Comparison of ENCODE assay signal across 11 cellular contexts in genomic region chr3:130905551-130905950, GRCh38. TPM values are rescaled to one million over a fixed set of nuclear protein-coding genes. Genes with fewer than 3 reads are reported as not detected.
DNase-seq lines count a peak whose midpoint lies in the region; ATAC-seq, FAIRE-seq and TF ChIP-seq lines count a peak whose summit lies in the region.
"Had no signal": no experiment of that assay in that cellular context is flagged by ENCODE, and none has a peak within 500 bp of the region (broad histone marks: within the 10 kb centered on the region; RNA-seq: fewer than 3 reads in every experiment).

No MANE protein-coding gene starts in this region.

- H2BK120ac ChIP-seq in mesendoderm (ENCODE audit: low read depth, low read length) = no peak overlapping the region

- H3K4me3 Mint-ChIP-seq in osteocyte (ENCODE audit: unreplicated experiment) = no peak overlapping the region

- no peaks in the 10 kb centered on the region for H3K9me3 Mint-ChIP-seq in osteocyte (ENCODE audit: unreplicated experiment)

- H3K27ac ChIP-seq in KMS-11 = no peak overlapping the region
- no peak overlapping the region for H3K27ac ChIP-seq in mesendoderm (ENCODE audit: low read depth, low read length)
- H3K27ac ChIP-seq: C4-2B had no signal

- H3K18ac ChIP-seq in mesendoderm (ENCODE audit: low read length) = no peak overlapping the region

- H2BK5ac ChIP-seq in mesendoderm (ENCODE audit: low read length) = no peak overlapping the region

- no peak overlapping the region for H2BK15ac ChIP-seq in mesendoderm (replicated peaks; ENCODE audit: low read depth)

- H3K4me1 Mint-ChIP-seq in osteocyte (ENCODE audit: unreplicated experiment) = peaks cover 40% of the 10 kb centered on the region

- no peak overlapping the region for H2AFZ ChIP-seq in KMS-11 (ENCODE audit: low read depth)

- H3K79me2 ChIP-seq in KMS-11 (ENCODE audit: insufficient read depth, low read depth) (peaks cover 95% of the 10 kb centered on the region), mesendoderm (ENCODE audit: control insufficient read depth, insufficient read depth, low read length) (peaks cover 53% of the 10 kb centered on the region)

- no peak for FAIRE-seq in bronchial epithelial cell (lab: Jason Lieb, UNC)

- H3K79me1 ChIP-seq in mesendoderm (ENCODE audit: low read length) = peaks cover 12% of the 10 kb centered on the region

- no peak overlapping the region for H3K9ac ChIP-seq in KMS-11
- H3K9ac ChIP-seq in mesendoderm (ENCODE audit: low read length) = no peak overlapping the region

- H3K4me1 ChIP-seq in KMS-11 (ENCODE audit: low read depth, poor library complexity, severe bottlenecking) = peaks cover 70% of the 10 kb centered on the region
- peaks cover 2% of the 10 kb centered on the region for H3K4me1 ChIP-seq in mesendoderm (ENCODE audit: control insufficient read depth, low read depth, low read length)

- H4K20me1 ChIP-seq in KMS-11 (ENCODE audit: insufficient read depth) = peaks cover 84% of the 10 kb centered on the region

- no peak overlapping the region for H4K8ac ChIP-seq in mesendoderm (ENCODE audit: low read depth, low read length)

- H3K23ac ChIP-seq in mesendoderm (ENCODE audit: low read length) = no peak overlapping the region

- ATAC-seq in HG03571 (IDR thresholded peaks at IDR 0.05; ENCODE audit: unreplicated experiment) (no peak), GM21529 (IDR thresholded peaks at IDR 0.05; ENCODE audit: unreplicated experiment) (no peak)

- no CpG with 5 or more reads among the region's 1 CpG for WGBS in mesendoderm (ENCODE audit: extremely low coverage, insufficient coverage, low lambda C conversion rate)

- H3K4me3 ChIP-seq in KMS-11 (IDR thresholded peaks at IDR 0.05; ENCODE audit: insufficient read depth, low read depth, low read length) (no peak overlapping the region), bronchial epithelial cell (ENCODE audit: low read depth, low read length) (no peak overlapping the region), mesendoderm (ENCODE audit: low read length) (no peak overlapping the region)

- no peak overlapping the region for H4K5ac ChIP-seq in mesendoderm (ENCODE audit: low read length)

- H3K56ac ChIP-seq in mesendoderm (ENCODE audit: low read length) = no peak overlapping the region

- H3K4me2 ChIP-seq in KMS-11 (peak overlapping the region; percentile 29; the same call in 1 of the 2 replicates), mesendoderm (ENCODE audit: low read length) (no peak overlapping the region)

- no peaks in the 10 kb centered on the region for H3K36me3 Mint-ChIP-seq in osteocyte (ENCODE audit: unreplicated experiment)

- H2AK5ac ChIP-seq in mesendoderm (ENCODE audit: low read length) = no peak overlapping the region

- peak overlapping the region; percentile 58 for H3K27ac Mint-ChIP-seq in osteocyte (ENCODE audit: unreplicated experiment)

- DNase-seq in NCI-H2107 treated with DMSO at 0.1 percent for 48 hours (lab: John Stamatoyannopoulos, UW; ENCODE audit: unreplicated experiment) = peak; percentile 17
- no peak for DNase-seq in NCI-H2107 (lab: John Stamatoyannopoulos, UW)
- peak; percentile 55 for DNase-seq in bronchial epithelial cell (ENCODE audit: low read depth)
- no peak for DNase-seq in osteocyte (ENCODE audit: extremely low spot score, unreplicated experiment)
- DNase-seq in mesendoderm = no peak
- DNase-seq: activated naive CD4-positive, alpha-beta T cell treated with anti-CD3 and anti-CD28 coated beads, Interleukin-2, amount 50 U/mL, for 16 hours; hypothalamus had no signal

- no peak overlapping the region for H3K4ac ChIP-seq in mesendoderm (ENCODE audit: low read depth, low read length)

- H3K27me3 ChIP-seq in KMS-11 (ENCODE audit: insufficient read depth, low read depth) = no peaks in the 10 kb centered on the region
- no peaks in the 10 kb centered on the region for H3K27me3 ChIP-seq in bronchial epithelial cell (ENCODE audit: control insufficient read depth, insufficient read depth, low read length)
- no peaks in the 10 kb centered on the region for H3K27me3 ChIP-seq in mesendoderm (ENCODE audit: insufficient read depth, low read length, poor library complexity)

- H3K36me3 ChIP-seq in KMS-11 (ENCODE audit: insufficient read depth) (no peaks in the 10 kb centered on the region), bronchial epithelial cell (ENCODE audit: control insufficient read depth, insufficient read depth, low read length) (no peaks in the 10 kb centered on the region), mesendoderm (ENCODE audit: control insufficient read depth, insufficient read depth, low read length) (no peaks in the 10 kb centered on the region)

- TF ChIP-seq CTCF in KMS-11 (conservative IDR thresholded peaks at IDR 0.05; ENCODE audit: low read depth, low read length) (no peak), bronchial epithelial cell (IDR thresholded peaks at IDR 0.05; ENCODE audit: insufficient read depth, low read length, severe bottlenecking) (no peak), osteocyte (IDR thresholded peaks at IDR 0.05) (no peak)

- no peaks in the 10 kb centered on the region for H3K27me3 Mint-ChIP-seq in osteocyte (ENCODE audit: unreplicated experiment)

RNA-seq across cellular contexts. Expression of gene ATP2C1, which starts 11.7 kb away (rescaled TPM):
- 96.9 and 149 TPM in 2 replicates for total RNA-seq in bronchial epithelial cell
- total RNA-seq in osteocyte = 68.3 and 69.2 TPM in 2 replicates
- 38.4 TPM for polyA plus RNA-seq in mesendoderm (2013, experiment 1 of 2)
- polyA plus RNA-seq in mesendoderm (2013, experiment 2 of 2) = 38.1 TPM

Comparison
In these comparisons a context has a peak if more than half of its experiments do, and no peak if none do; other contexts are left out.
1. DNase-seq: peak in NCI-H2107 treated with DMSO at 0.1 percent for 48 hours (single experiment) and bronchial epithelial cell (single experiment); none in NCI-H2107 (single experiment), osteocyte (single experiment) and mesendoderm (single experiment).